In genomic region chr19:45323671-45324081, GRCh38 we compare ENCODE assay signal across 12 cellular contexts. TPM values are rescaled to one million over a fixed set of nuclear protein-coding genes. Genes with fewer than 3 reads are reported as not detected.
A peak's percentile ranks its signal among the peaks of the same experiment; 100 is the strongest.
DNase-seq lines count a peak whose midpoint lies in the region; ATAC-seq and TF ChIP-seq lines count a peak whose summit lies in the region.
"Had no signal": no experiment of that assay in that cellular context is flagged by ENCODE, and none has a peak within 500 bp of the region (broad histone marks: within the 10 kb centered on the region; RNA-seq: fewer than 3 reads in every experiment).

No MANE protein-coding gene starts in this region.

- no peaks in the 10 kb centered on the region for H3K9me3 Mint-ChIP-seq in progenitor cell of endocrine pancreas (ENCODE audit: low read depth)

- no peak overlapping the region for H3K27ac Mint-ChIP-seq in progenitor cell of endocrine pancreas

- DNase-seq in adipocyte (ENCODE audit: low read depth) (peak; percentile 48), right atrium auricular region (ENCODE audit: low spot score) (peak; percentile 67), progenitor cell of endocrine pancreas (ENCODE audit: low spot score, unreplicated experiment) (no peak), HK-2 (ENCODE audit: unreplicated experiment) (no peak), DMS79 treated with DMSO at 0.1 percent for 48 hours (lab: John Stamatoyannopoulos, UW) (no peak), A673 (ENCODE audit: low spot score) (no peak)
- DNase-seq: spleen; stimulated activated naive CD4-positive, alpha-beta T cell; T-helper 9 cell had no signal

- H3K27ac ChIP-seq in right atrium auricular region, result peak overlapping the region; percentile 86 to 95
- no peak overlapping the region for H3K27ac ChIP-seq in A673 (ENCODE audit: low read depth, low read length, poor library complexity, severe bottlenecking)
- H3K27ac ChIP-seq: KMS-11, spleen had no signal

- no peaks in the 10 kb centered on the region for H3K9me3 ChIP-seq in ES-I3 (ENCODE audit: control insufficient read depth, insufficient read depth, low read length)
- H3K9me3 ChIP-seq in adipocyte (ENCODE audit: control insufficient read depth, low read length), result no peaks in the 10 kb centered on the region
- no peaks in the 10 kb centered on the region for H3K9me3 ChIP-seq in right atrium auricular region
- H3K9me3 ChIP-seq in A673 (ENCODE audit: low read depth, low read length, poor library complexity, severe bottlenecking), result no peaks in the 10 kb centered on the region
- H3K9me3 ChIP-seq: spleen had no signal

- TF ChIP-seq CTCF in right atrium auricular region (IDR thresholded peaks at IDR 0.05) (no peak), progenitor cell of endocrine pancreas (IDR thresholded peaks at IDR 0.05; ENCODE audit: unreplicated experiment) (no peak), A673 (conservative IDR thresholded peaks at IDR 0.05; ENCODE audit: low read depth, low read length) (no peak)

- no peak for ATAC-seq in GM21737 (IDR thresholded peaks at IDR 0.05; ENCODE audit: unreplicated experiment)

- H3K4me1 Mint-ChIP-seq in progenitor cell of endocrine pancreas (ENCODE audit: low read depth), result peaks cover 9% of the 10 kb centered on the region

- CTCF ChIA-PET in A673 (lab: Charles Lee), result no interaction called here

- H3K4me3 Mint-ChIP-seq in progenitor cell of endocrine pancreas (ENCODE audit: low read depth), result peak overlapping the region; percentile 44

- no peaks in the 10 kb centered on the region for H3K36me3 ChIP-seq in ES-I3 (ENCODE audit: insufficient read depth, low read length)
- H3K36me3 ChIP-seq in adipocyte (ENCODE audit: control insufficient read depth, insufficient read depth, low read length, severe bottlenecking), result no peaks in the 10 kb centered on the region
- H3K36me3 ChIP-seq in right atrium auricular region, result peaks cover 9% of the 10 kb centered on the region
- H3K36me3 ChIP-seq in A673 (ENCODE audit: insufficient read depth, low read length, poor library complexity, severe bottlenecking), result no peaks in the 10 kb centered on the region
- H3K36me3 ChIP-seq: spleen had no signal

- H3K9ac ChIP-seq in ES-I3 (ENCODE audit: low read depth, low read length) (peak overlapping the region; percentile 65), adipocyte (ENCODE audit: low read length) (no peak overlapping the region)
- H3K9ac ChIP-seq: KMS-11 had no signal

- H3K27me3 Mint-ChIP-seq in progenitor cell of endocrine pancreas, result peaks cover 18% of the 10 kb centered on the region

- H3K27me3 ChIP-seq in adipocyte (replicated peaks; ENCODE audit: control insufficient read depth, insufficient read depth, low read length) (peaks cover 20% of the 10 kb centered on the region), right atrium auricular region (no peaks in the 10 kb centered on the region), A673 (replicated peaks; ENCODE audit: insufficient read depth, low read depth, low read length, poor library complexity) (no peaks in the 10 kb centered on the region)

- intact Hi-C loops in A673 (cut with micrococcal nuclease; ENCODE audit: unreplicated experiment), result no loop called here

- BruUV-seq in A673 (replicated peaks; lab: Mats Ljungman, UMichigan), result no TSS peak

- peaks cover 14% of the 10 kb centered on the region; the same call in 1 of the 2 replicates for H3K4me1 ChIP-seq in ES-I3 (ENCODE audit: insufficient read depth, low read length)
- peaks cover 2% of the 10 kb centered on the region for H3K4me1 ChIP-seq in adipocyte (ENCODE audit: control insufficient read depth, insufficient read depth, low read length)
- peaks cover 0 to 26% of the 10 kb centered on the region in 2 donors for H3K4me1 ChIP-seq in right atrium auricular region
- no peaks in the 10 kb centered on the region for H3K4me1 ChIP-seq in A673 (ENCODE audit: insufficient read depth, low read length, poor library complexity, severe bottlenecking)

- no peaks in the 10 kb centered on the region for H3K36me3 Mint-ChIP-seq in progenitor cell of endocrine pancreas (ENCODE audit: insufficient read depth)

- POLR2A ChIA-PET in A673 (lab: Charles Lee; ENCODE audit: low non-redundant PET), result no interaction called here

- H3K4me3 ChIP-seq in adipocyte (ENCODE audit: low read length), result peak overlapping the region; percentile 33
- H3K4me3 ChIP-seq in right atrium auricular region, result peak overlapping the region; percentile 56
- H3K4me3 ChIP-seq in A673 (ENCODE audit: low read depth, low read length, poor library complexity, severe bottlenecking), result no peak overlapping the region

RNA-seq across cellular contexts. Expression of gene CKM, which starts 1.0 kb away (rescaled TPM):
- total RNA-seq in right atrium auricular region, result 1,000 to 10,000 TPM; 3,033 to 6,121 TPM
- total RNA-seq in progenitor cell of endocrine pancreas, result not detected in 2 replicates
- total RNA-seq in A673 (2021), result not detected in 2 replicates

RNA-seq across cellular contexts. Expression of gene KLC3, which starts 16.9 kb away (rescaled TPM):
- total RNA-seq in right atrium auricular region, result under 1 TPM in 1 of 2 donors, not detected in 1; 0.75 TPM
- 1.1 and 1.6 TPM in 2 replicates for total RNA-seq in progenitor cell of endocrine pancreas
- total RNA-seq in A673 (2021), result 0.44 and 0.49 TPM in 2 replicates

RNA-seq across cellular contexts. Expression of gene ERCC2, which starts 46.7 kb away (rescaled TPM):
- 10 to 100 TPM in 1 of 2 donors, 1 to 10 TPM in 1; 8.6 to 11.2 TPM for total RNA-seq in right atrium auricular region
- total RNA-seq in progenitor cell of endocrine pancreas, result 60.5 and 63.8 TPM in 2 replicates
- total RNA-seq in A673 (2021), result 51.6 and 59.2 TPM in 2 replicates

Comparison
In these comparisons a context has a peak if more than half of its experiments do, and no peak if none do; other contexts are left out.
1. DNase-seq: peak in adipocyte (single experiment) and right atrium auricular region (single experiment); none in progenitor cell of endocrine pancreas (single experiment), HK-2 (single experiment), DMS79 treated with DMSO at 0.1 percent for 48 hours (single experiment) and A673 (single experiment).
2. RNA of gene CKM, which starts 1.0 kb away (total RNA-seq): 3,033 to 6,121 TPM in right atrium auricular region; not detected in progenitor cell of endocrine pancreas and not detected in A673; every median in the first group is over 1,000 times any median in the second.